Comparison of ENCODE assay signal across 18 cellular contexts in the genomic region with DNA sequence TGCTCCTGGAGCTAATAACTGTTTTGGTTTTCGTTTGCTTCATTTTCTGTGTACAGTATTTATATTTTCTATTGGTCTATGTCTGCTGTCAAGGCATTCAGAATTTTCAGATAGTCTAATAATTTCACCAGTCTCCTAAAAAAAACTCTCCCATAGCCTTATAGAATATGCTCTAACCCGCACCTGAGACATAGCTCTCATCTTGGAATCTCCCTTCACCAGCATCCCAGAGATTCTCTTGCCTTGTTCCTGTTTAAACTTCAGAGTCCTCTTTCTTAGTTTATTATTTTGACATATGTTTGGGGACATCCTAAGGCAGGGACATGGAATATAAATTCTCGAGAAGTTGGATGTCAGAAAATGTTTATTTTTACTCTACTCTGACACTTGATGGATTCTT.
"Had no signal": no experiment of that assay in that cellular context is flagged by ENCODE, and none has a peak within 500 bp of the region (broad histone marks: within the 10 kb centered on the region; RNA-seq: fewer than 3 reads in every experiment).

No MANE protein-coding gene starts in this region.

- H3K27ac Mint-ChIP-seq: mesothelial cell of epicardium; stimulated activated memory B cell treated with anti-CD40 and anti-IgM and Interleukin-4, amounts not matched to agents 10 μg/mL and 1 μg/mL and 100 μg/mL, for 72 hours; T-helper 2 cell treated with Interferon-gamma antibody and Interleukin-4, amounts not matched to agents 5 μg/mL and 100 μg/mL, for 36 hours had no signal

- H3K27ac ChIP-seq: breast epithelium, gastroesophageal sphincter, parathyroid adenoma, sigmoid colon, thyroid gland had no signal

- ATAC-seq: activated T-cell treated with anti-CD3 and anti-CD28 coated beads, Interleukin-2, amount 50 U/mL, for 72 hours; gastroesophageal sphincter; heart left ventricle; left lobe of liver; stimulated activated memory B cell treated with anti-CD40 and anti-IgM and Interleukin-4, amounts not matched to agents 10 μg/mL and 1 μg/mL and 100 μg/mL, for 72 hours had no signal

- H3K36me3 ChIP-seq: breast epithelium, gastroesophageal sphincter, heart left ventricle, sigmoid colon, spleen, thyroid gland had no signal

- H3K4me3 ChIP-seq: breast epithelium, gastroesophageal sphincter, heart left ventricle, sigmoid colon, spleen, thyroid gland had no signal

- H3K27me3 Mint-ChIP-seq: stimulated activated memory B cell treated with anti-CD40 and anti-IgM and Interleukin-4, amounts not matched to agents 10 μg/mL and 1 μg/mL and 100 μg/mL, for 72 hours had no signal

- H3K27me3 ChIP-seq: breast epithelium, gastroesophageal sphincter, heart left ventricle, sigmoid colon, spleen, thyroid gland had no signal

- DNase-seq: activated gamma-delta T cell; activated T-cell treated with anti-CD3 and anti-CD28 coated beads, Interleukin-2, amount 50 U/mL, for 72 hours; cerebellar nuclear complex; cortex of kidney; effector CD4-positive, alpha-beta T cell; heart left ventricle; kidney; sigmoid colon; spleen; stimulated activated CD4-positive, alpha-beta T cell treated with anti-CD3 and anti-CD28 coated beads, Interleukin-4, amount 100 ng/mL, for 4 hours; thyroid gland had no signal

- H3K4me3 Mint-ChIP-seq: mesothelial cell of epicardium; stimulated activated memory B cell treated with anti-CD40 and anti-IgM and Interleukin-4, amounts not matched to agents 10 μg/mL and 1 μg/mL and 100 μg/mL, for 72 hours; T-helper 2 cell treated with Interferon-gamma antibody and Interleukin-4, amounts not matched to agents 5 μg/mL and 100 μg/mL, for 36 hours had no signal

- H3K9me3 Mint-ChIP-seq: mesothelial cell of epicardium; stimulated activated memory B cell treated with anti-CD40 and anti-IgM and Interleukin-4, amounts not matched to agents 10 μg/mL and 1 μg/mL and 100 μg/mL, for 72 hours; T-helper 2 cell treated with Interferon-gamma antibody and Interleukin-4, amounts not matched to agents 5 μg/mL and 100 μg/mL, for 36 hours had no signal

- H3K36me3 Mint-ChIP-seq: mesothelial cell of epicardium; stimulated activated memory B cell treated with anti-CD40 and anti-IgM and Interleukin-4, amounts not matched to agents 10 μg/mL and 1 μg/mL and 100 μg/mL, for 72 hours had no signal

- H3K9me3 ChIP-seq: breast epithelium, gastroesophageal sphincter, heart left ventricle, sigmoid colon, spleen, thyroid gland had no signal

- H3K4me1 ChIP-seq: breast epithelium, parathyroid adenoma, sigmoid colon, thyroid gland had no signal
